8 cellular contexts compared by ENCODE assay signal in the genomic region with DNA sequence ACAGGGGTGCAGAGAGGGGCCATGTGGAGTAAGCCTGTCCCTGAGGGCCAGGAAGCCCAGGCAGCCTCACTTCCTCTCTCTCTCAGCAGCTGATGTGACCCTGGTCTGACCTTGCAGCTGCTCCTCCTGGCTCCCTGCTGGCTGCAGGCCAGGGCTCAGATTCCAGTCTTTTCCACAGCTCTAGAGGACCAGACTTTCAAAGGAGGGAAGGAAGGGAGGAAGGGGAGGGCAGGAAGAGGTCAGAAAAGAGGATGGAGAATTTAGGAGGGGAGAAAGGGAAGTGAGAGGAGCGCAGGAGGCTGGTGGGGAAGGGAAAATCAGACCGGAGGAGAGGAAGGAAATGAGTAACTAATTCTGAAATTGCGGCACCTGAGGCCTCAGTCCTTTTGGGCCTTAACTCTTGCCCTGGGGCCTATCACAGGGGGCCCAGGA. TPM values are rescaled to one million over a fixed set of nuclear protein-coding genes. Genes with fewer than 3 reads are reported as not detected.
DNase-seq lines count a peak whose midpoint lies in the region; ATAC-seq and TF ChIP-seq lines count a peak whose summit lies in the region.

No MANE protein-coding gene starts in this region.

- H3K9me3 Mint-ChIP-seq in endothelial cell (ENCODE audit: unreplicated experiment): no peaks in the 10 kb centered on the region
- H3K9me3 Mint-ChIP-seq in nephron progenitor cell: peaks cover 27% of the 10 kb centered on the region

- peak; percentile 55 for DNase-seq in ELF-1 (ENCODE audit: low read depth, low spot score)
- peak; percentile 68 for DNase-seq in H4 (ENCODE audit: low spot score)
- peak; percentile 50 for DNase-seq in NCI-H2227 (lab: John Stamatoyannopoulos, UW; ENCODE audit: unreplicated experiment)
- peak; percentile 47 for DNase-seq in endothelial cell (ENCODE audit: low spot score)
- peak; percentile 49 for DNase-seq in nephron progenitor cell
- DNase-seq in RKO (ENCODE audit: low spot score): no peak
- DNase-seq in NCI-H2081 treated with DMSO at 0.1 percent for 48 hours (lab: John Stamatoyannopoulos, UW): no peak

- H3K4me1 Mint-ChIP-seq in endothelial cell (ENCODE audit: unreplicated experiment) (peaks cover 64% of the 10 kb centered on the region), nephron progenitor cell (peaks cover 38% of the 10 kb centered on the region)

- no peak for ATAC-seq in HG02970 (IDR thresholded peaks at IDR 0.05; ENCODE audit: low FRiP score, unreplicated experiment)

- TF ChIP-seq CTCF in endothelial cell (IDR thresholded peaks at IDR 0.05; ENCODE audit: unreplicated experiment): no peak
- TF ChIP-seq CTCF in nephron progenitor cell (IDR thresholded peaks at IDR 0.05): no peak

- H3K27ac Mint-ChIP-seq in endothelial cell (ENCODE audit: unreplicated experiment) (peak overlapping the region; percentile 79), nephron progenitor cell (peak overlapping the region; percentile 89)

- peaks cover 4% of the 10 kb centered on the region for H3K27me3 Mint-ChIP-seq in endothelial cell (ENCODE audit: unreplicated experiment)
- H3K27me3 Mint-ChIP-seq in nephron progenitor cell (ENCODE audit: low read depth, poor library complexity): peaks cover 5% of the 10 kb centered on the region

- H3K36me3 Mint-ChIP-seq in endothelial cell (ENCODE audit: low read depth, unreplicated experiment) (peaks cover 3% of the 10 kb centered on the region), nephron progenitor cell (ENCODE audit: low read depth) (peaks cover 5% of the 10 kb centered on the region)

- H3K4me3 Mint-ChIP-seq in endothelial cell (ENCODE audit: unreplicated experiment): no peak overlapping the region
- no peak overlapping the region for H3K4me3 Mint-ChIP-seq in nephron progenitor cell

RNA-seq across cellular contexts. Expression of a gene that starts 40.9 kb away (rescaled TPM):
- total RNA-seq in H4 (2014; rRNA removed; shearing (Covaris generic)): 2.2 and 3.3 TPM in 2 replicates
- 166 TPM for total RNA-seq in endothelial cell (ENCODE audit: unreplicated experiment)

Comparison
In these comparisons a context has a peak if more than half of its experiments do, and no peak if none do; other contexts are left out.
1. DNase-seq: peak in ELF-1 (single experiment), H4 (single experiment), NCI-H2227 (single experiment), endothelial cell (single experiment) and nephron progenitor cell (single experiment); none in RKO (single experiment) and NCI-H2081 treated with DMSO at 0.1 percent for 48 hours (single experiment).
2. RNA of a gene that starts 40.9 kb away (total RNA-seq): 166 TPM in endothelial cell (single experiment); 2.2 to 3.3 TPM in H4; every median in the first group is over 10 times any median in the second.